15 cellular contexts compared by ENCODE assay signal in the genomic region with DNA sequence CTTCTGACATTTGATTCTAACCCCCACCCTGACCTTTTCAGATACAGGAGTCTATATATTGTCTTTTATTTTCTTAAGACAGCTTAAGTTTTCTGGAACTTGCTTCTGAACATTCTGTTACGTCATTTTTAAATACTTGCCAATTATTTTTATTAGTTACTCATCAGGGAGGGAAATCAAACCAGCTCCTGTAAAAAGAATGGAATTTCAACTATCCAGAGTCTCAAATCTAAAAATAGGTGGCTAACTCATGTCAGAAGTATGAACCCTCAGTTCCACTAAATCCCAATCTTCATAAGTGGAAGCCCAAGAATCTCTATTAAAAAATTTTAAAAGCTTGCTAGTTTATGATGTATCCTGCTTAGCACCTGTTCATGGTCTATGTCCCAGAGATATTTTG.
A peak's percentile ranks its signal among the peaks of the same experiment; 100 is the strongest.
DNase-seq lines count a peak whose midpoint lies in the region; ATAC-seq, FAIRE-seq and TF ChIP-seq lines count a peak whose summit lies in the region.
"Had no signal": no experiment of that assay in that cellular context is flagged by ENCODE, and none has a peak within 500 bp of the region (broad histone marks: within the 10 kb centered on the region; RNA-seq: fewer than 3 reads in every experiment).

No MANE protein-coding gene starts in this region.

- H3K4me3 ChIP-seq in GM23248 (no peak overlapping the region), astrocyte (ENCODE audit: insufficient read depth, low read depth, low read length) (no peak overlapping the region), foreskin fibroblast (ENCODE audit: low read depth in 1 of 2, low read length in 2 of 2) (no peak overlapping the region), skeletal muscle satellite cell (ENCODE audit: low read length) (no peak overlapping the region), GM23338 (no peak overlapping the region)
- H3K4me3 ChIP-seq: skin epidermis had no signal

- peak overlapping the region; percentile 36 for H3K4me2 ChIP-seq in GM23248 (ENCODE audit: unreplicated experiment)
- H3K4me2 ChIP-seq in astrocyte (ENCODE audit: low read length): peak overlapping the region; percentile 69
- peak overlapping the region; percentile 10 for H3K4me2 ChIP-seq in skeletal muscle satellite cell (ENCODE audit: low read length)
- H3K4me2 ChIP-seq in GM23338: no peak overlapping the region

- H3K4me1 ChIP-seq in GM23248 (ENCODE audit: insufficient read depth) (peaks cover 50% of the 10 kb centered on the region), astrocyte (ENCODE audit: insufficient read depth, low read length) (peaks cover 19% of the 10 kb centered on the region), skeletal muscle satellite cell (ENCODE audit: control insufficient read depth, insufficient read depth, low read length) (peaks cover 46% of the 10 kb centered on the region), GM23338 (ENCODE audit: insufficient read depth) (no peaks in the 10 kb centered on the region)

- no peaks in the 10 kb centered on the region for H3K9me2 ChIP-seq in GM23248 (ENCODE audit: insufficient read depth)
- 0 out of 2 replicates have a peak, but pooled peaks cover 3% of the 10 kb centered on the region for H3K9me2 ChIP-seq in GM23338 (ENCODE audit: insufficient read depth)

- peak; percentile 80 for FAIRE-seq in astrocyte (lab: Jason Lieb, UNC)

- 0 to 7% methylated on average over 1 of the region's 1 CpG for WGBS in GM23248 (ENCODE audit: low coverage in 1 of 2, low lambda C conversion rate in 2 of 2, missing lambda C conversion rate in 2 of 2), 2 experiments

- peak overlapping the region; percentile 91 for H3K27ac Mint-ChIP-seq in astrocyte (ENCODE audit: unreplicated experiment)
- H3K27ac Mint-ChIP-seq in GM23338: no peak overlapping the region
- H3K27ac Mint-ChIP-seq: activated CD4-positive, alpha-beta memory T cell treated with anti-CD3 and anti-CD28 coated beads for 36 hours; activated T-helper 2 cell treated with anti-CD3 and anti-CD28 coated beads, Interferon-gamma antibody, Interleukin-2, Interleukin-4, amounts not matched to agents 10 μg/mL and 5 μg/mL and 100 μg/mL, durations not matched to agents 14 hours and 24 hours and 36 hours; naive thymus-derived CD8-positive, alpha-beta T cell had no signal

- no peaks in the 10 kb centered on the region for H3K27me3 ChIP-seq in GM23248 (replicated peaks; ENCODE audit: insufficient read depth)
- no peaks in the 10 kb centered on the region for H3K27me3 ChIP-seq in astrocyte (ENCODE audit: insufficient read depth, low read length)
- H3K27me3 ChIP-seq in skeletal muscle satellite cell (ENCODE audit: control insufficient read depth, insufficient read depth, low read length): no peaks in the 10 kb centered on the region
- H3K27me3 ChIP-seq in GM23338 (ENCODE audit: insufficient read depth): no peaks in the 10 kb centered on the region

- no peaks in the 10 kb centered on the region for H4K20me1 ChIP-seq in GM23248 (ENCODE audit: insufficient read depth)
- H4K20me1 ChIP-seq in astrocyte (ENCODE audit: insufficient read depth, low read length): no peaks in the 10 kb centered on the region
- no peaks in the 10 kb centered on the region for H4K20me1 ChIP-seq in GM23338 (replicated peaks; ENCODE audit: insufficient read depth)

- no peak overlapping the region for H3K9ac ChIP-seq in GM23248
- H3K9ac ChIP-seq in astrocyte (ENCODE audit: low read length): peak overlapping the region; percentile 31
- H3K9ac ChIP-seq in skeletal muscle satellite cell (ENCODE audit: low read depth, low read length): peak overlapping the region; percentile 58

- no peak for ATAC-seq in GM23338
- ATAC-seq: naive thymus-derived CD8-positive, alpha-beta T cell had no signal

- H3K4me1 Mint-ChIP-seq in astrocyte (ENCODE audit: low read depth, unreplicated experiment): peaks cover 26% of the 10 kb centered on the region
- H3K4me1 Mint-ChIP-seq in GM23338: no peaks in the 10 kb centered on the region
- H3K4me1 Mint-ChIP-seq: naive thymus-derived CD8-positive, alpha-beta T cell had no signal

- peak overlapping the region; percentile 28; the same call in 1 of the 2 replicates for H3K27ac ChIP-seq in GM23248
- H3K27ac ChIP-seq in astrocyte (ENCODE audit: low read depth, low read length): peak overlapping the region; percentile 70
- H3K27ac ChIP-seq in GM23338 (ENCODE audit: low read depth): no peak overlapping the region
- H3K27ac ChIP-seq: skin epidermis had no signal

- TF ChIP-seq CTCF in astrocyte (IDR thresholded peaks at IDR 0.05; ENCODE audit: insufficient read depth, low read depth, low read length): no peak
- no peak for TF ChIP-seq CTCF in foreskin fibroblast (IDR thresholded peaks at IDR 0.05; ENCODE audit: low read depth, low read length)
- no peak for TF ChIP-seq CTCF in GM23338 (conservative IDR thresholded peaks at IDR 0.05; ENCODE audit: low read depth in 2 of 2)

- H3K9me3 ChIP-seq in GM23248 (ENCODE audit: low read depth): no peaks in the 10 kb centered on the region
- no peaks in the 10 kb centered on the region for H3K9me3 ChIP-seq in astrocyte (ENCODE audit: insufficient read depth, low read depth, low read length)
- H3K9me3 ChIP-seq in skeletal muscle satellite cell (replicated peaks; ENCODE audit: low read length): no peaks in the 10 kb centered on the region

- H3K36me3 ChIP-seq in GM23248 (ENCODE audit: low read depth): no peaks in the 10 kb centered on the region
- H3K36me3 ChIP-seq in astrocyte (ENCODE audit: insufficient read depth, low read length): no peaks in the 10 kb centered on the region
- H3K36me3 ChIP-seq in skeletal muscle satellite cell (ENCODE audit: insufficient read depth, low read length): no peaks in the 10 kb centered on the region
- no peaks in the 10 kb centered on the region for H3K36me3 ChIP-seq in GM23338 (ENCODE audit: insufficient read depth)

- H3K36me3 Mint-ChIP-seq in astrocyte (ENCODE audit: low read depth, unreplicated experiment): no peaks in the 10 kb centered on the region
- no peaks in the 10 kb centered on the region for H3K36me3 Mint-ChIP-seq in GM23338 (ENCODE audit: low read depth)
- H3K36me3 Mint-ChIP-seq: activated CD4-positive, alpha-beta memory T cell treated with anti-CD3 and anti-CD28 coated beads for 36 hours had no signal

- intact Hi-C loops in posterior cingulate gyrus (cut with DNase I): no loop called here

- H3K79me2 ChIP-seq in GM23248 (ENCODE audit: insufficient read depth) (no peaks in the 10 kb centered on the region), astrocyte (ENCODE audit: insufficient read depth, low read length) (no peaks in the 10 kb centered on the region), GM23338 (replicated peaks; ENCODE audit: insufficient read depth) (no peaks in the 10 kb centered on the region)

- no peaks in the 10 kb centered on the region for H3K9me3 Mint-ChIP-seq in astrocyte (ENCODE audit: unreplicated experiment)
- no peaks in the 10 kb centered on the region for H3K9me3 Mint-ChIP-seq in GM23338
- H3K9me3 Mint-ChIP-seq: activated CD4-positive, alpha-beta memory T cell treated with anti-CD3 and anti-CD28 coated beads for 36 hours had no signal

- in situ Hi-C loops in GM23248 (cut with MboI): no loop called here

- peak; percentile 80 for DNase-seq in GM23248
- peak; percentile 73 for DNase-seq in astrocyte (ENCODE audit: low read depth)
- DNase-seq in foreskin fibroblast: peak; percentile 60 to 83
- no peak for DNase-seq in GM23338 (ENCODE audit: low spot score)
- DNase-seq in stimulated activated CD4-positive, alpha-beta T cell treated with anti-CD3 and anti-CD28 coated beads, Interleukin-4, amount 100 ng/mL, for 1 hour: no peak
- DNase-seq in posterior cingulate gyrus: no peak
- DNase-seq: activated CD4-positive, alpha-beta memory T cell treated with anti-CD3 and anti-CD28 coated beads for 36 hours; Calu3; MV-4-11; naive thymus-derived CD8-positive, alpha-beta T cell; NCI-H446; T-helper 9 cell had no signal

- H3F3A ChIP-seq in GM23248 (ENCODE audit: insufficient read depth) (peaks cover 14% of the 10 kb centered on the region), GM23338 (replicated peaks; ENCODE audit: low read depth) (no peaks in the 10 kb centered on the region)

- no peak overlapping the region for H3K4me3 Mint-ChIP-seq in astrocyte (ENCODE audit: unreplicated experiment)
- no peak overlapping the region for H3K4me3 Mint-ChIP-seq in GM23338
- H3K4me3 Mint-ChIP-seq: activated CD4-positive, alpha-beta memory T cell treated with anti-CD3 and anti-CD28 coated beads for 36 hours; naive thymus-derived CD8-positive, alpha-beta T cell had no signal

- no peaks in the 10 kb centered on the region for H3K27me3 Mint-ChIP-seq in astrocyte (ENCODE audit: low read depth, unreplicated experiment)
- H3K27me3 Mint-ChIP-seq in GM23338 (ENCODE audit: insufficient read depth, low read depth, poor library complexity): peaks cover 4% of the 10 kb centered on the region
- H3K27me3 Mint-ChIP-seq: activated CD4-positive, alpha-beta memory T cell treated with anti-CD3 and anti-CD28 coated beads for 36 hours; naive thymus-derived CD8-positive, alpha-beta T cell had no signal

- H2AFZ ChIP-seq in GM23248 (peak overlapping the region; percentile 34; the same call in 1 of the 2 replicates), astrocyte (ENCODE audit: low read depth, low read length) (no peak overlapping the region), GM23338 (no peak overlapping the region)

TF ChIP-seq in GM23338, 12 proteins besides CTCF, POLR2A, EP300 and RAD21 (continues in another document):
- no peak for TF ChIP-seq NANOG (IDR thresholded peaks at IDR 0.05; ENCODE audit: borderline replicate concordance)
- TF ChIP-seq, protein P1, sequence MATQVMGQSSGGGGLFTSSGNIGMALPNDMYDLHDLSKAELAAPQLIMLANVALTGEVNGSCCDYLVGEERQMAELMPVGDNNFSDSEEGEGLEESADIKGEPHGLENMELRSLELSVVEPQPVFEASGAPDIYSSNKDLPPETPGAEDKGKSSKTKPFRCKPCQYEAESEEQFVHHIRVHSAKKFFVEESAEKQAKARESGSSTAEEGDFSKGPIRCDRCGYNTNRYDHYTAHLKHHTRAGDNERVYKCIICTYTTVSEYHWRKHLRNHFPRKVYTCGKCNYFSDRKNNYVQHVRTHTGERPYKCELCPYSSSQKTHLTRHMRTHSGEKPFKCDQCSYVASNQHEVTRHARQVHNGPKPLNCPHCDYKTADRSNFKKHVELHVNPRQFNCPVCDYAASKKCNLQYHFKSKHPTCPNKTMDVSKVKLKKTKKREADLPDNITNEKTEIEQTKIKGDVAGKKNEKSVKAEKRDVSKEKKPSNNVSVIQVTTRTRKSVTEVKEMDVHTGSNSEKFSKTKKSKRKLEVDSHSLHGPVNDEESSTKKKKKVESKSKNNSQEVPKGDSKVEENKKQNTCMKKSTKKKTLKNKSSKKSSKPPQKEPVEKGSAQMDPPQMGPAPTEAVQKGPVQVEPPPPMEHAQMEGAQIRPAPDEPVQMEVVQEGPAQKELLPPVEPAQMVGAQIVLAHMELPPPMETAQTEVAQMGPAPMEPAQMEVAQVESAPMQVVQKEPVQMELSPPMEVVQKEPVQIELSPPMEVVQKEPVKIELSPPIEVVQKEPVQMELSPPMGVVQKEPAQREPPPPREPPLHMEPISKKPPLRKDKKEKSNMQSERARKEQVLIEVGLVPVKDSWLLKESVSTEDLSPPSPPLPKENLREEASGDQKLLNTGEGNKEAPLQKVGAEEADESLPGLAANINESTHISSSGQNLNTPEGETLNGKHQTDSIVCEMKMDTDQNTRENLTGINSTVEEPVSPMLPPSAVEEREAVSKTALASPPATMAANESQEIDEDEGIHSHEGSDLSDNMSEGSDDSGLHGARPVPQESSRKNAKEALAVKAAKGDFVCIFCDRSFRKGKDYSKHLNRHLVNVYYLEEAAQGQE (IDR thresholded peaks at IDR 0.05; ENCODE audit: unreplicated experiment): no peak

Comparison
In these comparisons a context has a peak if more than half of its experiments do, and no peak if none do; other contexts are left out.
1. DNase-seq: peak in GM23248 (single experiment), astrocyte (single experiment) and foreskin fibroblast (2 of 2); none in GM23338 (single experiment), stimulated activated CD4-positive, alpha-beta T cell treated with anti-CD3 and anti-CD28 coated beads, Interleukin-4, amount 100 ng/mL, for 1 hour (single experiment) and posterior cingulate gyrus (0 of 10).